In genomic region chr3:123397050-123397590, GRCh38 we compare ENCODE assay signal across 1 cellular context.
TF ChIP-seq lines count a peak whose summit lies in the region.

No MANE protein-coding gene starts in this region.

TF ChIP-seq in GM23338, 12 proteins besides CTCF, POLR2A, EP300 and RAD21 (continued from another document):
- no peak for TF ChIP-seq ZNF462 (CRISPR knock-in tag; IDR thresholded peaks at IDR 0.05)
- no peak for TF ChIP-seq REST (IDR thresholded peaks at IDR 0.05; ENCODE audit: unreplicated experiment)
- no peak for TF ChIP-seq STAT1 (IDR thresholded peaks at IDR 0.05; ENCODE audit: unreplicated experiment)
- no peak for TF ChIP-seq EZH2phosphoT487 (IDR thresholded peaks at IDR 0.05; ENCODE audit: unreplicated experiment)
- TF ChIP-seq POLR2AphosphoS5 (IDR thresholded peaks at IDR 0.05; ENCODE audit: low read depth) = no peak
- TF ChIP-seq ETS1 (IDR thresholded peaks at IDR 0.05) = no peak
- TF ChIP-seq ZNF114 (CRISPR knock-in tag; IDR thresholded peaks at IDR 0.05) = no peak
